In genomic region chr11:71813481-71814355, GRCh38 we compare ENCODE assay signal across 8 cellular contexts. TPM values are rescaled to one million over a fixed set of nuclear protein-coding genes. Genes with fewer than 3 reads are reported as not detected.
DNase-seq lines count a peak whose midpoint lies in the region; ATAC-seq and TF ChIP-seq lines count a peak whose summit lies in the region.
"Not testable (repeated sequence)": the region's sequence is repeated elsewhere in the genome, so short reads cannot be mapped to it uniquely, and the experiment has no call there.

No MANE protein-coding gene starts in this region.

- not testable (repeated sequence) for H3K36me3 Mint-ChIP-seq in CD4-positive, CD25-positive, alpha-beta regulatory T cell; nephron progenitor cell (ENCODE audit: low read depth)

- intact Hi-C loops in ascending aorta (cut with DNase I); head of caudate nucleus (cut with DNase I): not testable (repeated sequence)

- peak overlapping the region; percentile 46 to 88 (median 83) for H3K27ac Mint-ChIP-seq in CD4-positive, CD25-positive, alpha-beta regulatory T cell
- not testable (repeated sequence) for H3K27ac Mint-ChIP-seq in nephron progenitor cell

- CTCF ChIA-PET in HEK293 (lab: Yijun Ruan, JAX): not testable (repeated sequence)

- POLR2A ChIA-PET in HEK293 (lab: Yijun Ruan, JAX): not testable (repeated sequence)

- H3K36me3 ChIP-seq in CD4-positive, CD25-positive, alpha-beta regulatory T cell (ENCODE audit: control insufficient read depth, insufficient read depth, low read length); HEK293 (ENCODE audit: control insufficient read depth in 2 of 2, insufficient read depth in 1 of 2, low read length in 2 of 2); WERI-Rb-1; ascending aorta: not testable (repeated sequence)

- TF ChIP-seq CTCF in HEK293 (tag by site-specific recombination; IDR thresholded peaks at IDR 0.05): not testable (repeated sequence)
- TF ChIP-seq CTCF in WERI-Rb-1 (IDR thresholded peaks at IDR 0.05; ENCODE audit: low read depth, low read length) (peak; percentile 66), ascending aorta (IDR thresholded peaks at IDR 0.05) (peak; percentile 48 to 87 (median 81)), nephron progenitor cell (IDR thresholded peaks at IDR 0.05) (peak; percentile 54)

- not testable (repeated sequence) for H3K4me3 ChIP-seq in CD4-positive, CD25-positive, alpha-beta regulatory T cell (ENCODE audit: low read depth, low read length)
- H3K4me3 ChIP-seq in HEK293 (ENCODE audit: low read depth, low read length) (peak overlapping the region; percentile 38), WERI-Rb-1 (ENCODE audit: low read depth, low read length) (peak overlapping the region; percentile 38), ascending aorta (peak overlapping the region; percentile 42 to 64)

- H3K9me3 Mint-ChIP-seq in CD4-positive, CD25-positive, alpha-beta regulatory T cell; nephron progenitor cell: not testable (repeated sequence)

- H3K4me3 Mint-ChIP-seq in CD4-positive, CD25-positive, alpha-beta regulatory T cell: peak overlapping the region; percentile 34 to 89 (median 82)
- H3K4me3 Mint-ChIP-seq in nephron progenitor cell: peak overlapping the region; percentile 79

- not testable (repeated sequence) for H3K27me3 Mint-ChIP-seq in CD4-positive, CD25-positive, alpha-beta regulatory T cell; nephron progenitor cell (ENCODE audit: low read depth, poor library complexity)

- peak; percentile 97 to 98 for ATAC-seq in CD4-positive, CD25-positive, alpha-beta regulatory T cell (ENCODE audit: low read depth in 2 of 2)

- H3K4me1 ChIP-seq in CD4-positive, CD25-positive, alpha-beta regulatory T cell (ENCODE audit: control insufficient read depth, insufficient read depth, low read length, poor library complexity, severe bottlenecking); HEK293 (ENCODE audit: control insufficient read depth, insufficient read depth, low read length); ascending aorta: not testable (repeated sequence)

- not testable (repeated sequence) for H3K27me3 ChIP-seq in CD4-positive, CD25-positive, alpha-beta regulatory T cell (ENCODE audit: control insufficient read depth, insufficient read depth, low read length); WERI-Rb-1 (ENCODE audit: insufficient read depth, low read depth, severe bottlenecking); ascending aorta

- peak overlapping the region; percentile 47 for H3K27ac ChIP-seq in CD4-positive, CD25-positive, alpha-beta regulatory T cell (ENCODE audit: insufficient read depth, low read length, poor library complexity, severe bottlenecking)
- not testable (repeated sequence) for H3K27ac ChIP-seq in HEK293 (ENCODE audit: extremely low read depth, low read depth, low read length); WERI-Rb-1
- H3K27ac ChIP-seq in ascending aorta: peak overlapping the region; percentile 69 to 80

- peak; percentile 77 to 84 (median 83) for DNase-seq in CD4-positive, CD25-positive, alpha-beta regulatory T cell
- peak; percentile 32 for DNase-seq in NCI-H446 treated with DMSO at 0.1 percent for 48 hours (lab: John Stamatoyannopoulos, UW)
- peak; percentile 78 for DNase-seq in WERI-Rb-1
- DNase-seq in ascending aorta (ENCODE audit: low spot score in 2 of 2): peak; percentile 23 to 89
- DNase-seq in head of caudate nucleus: peak; percentile 74 to 95 (median 88)
- peak; percentile 87 for DNase-seq in nephron progenitor cell
- peak; percentile 57 to 72 for DNase-seq in stimulated activated CD8-positive, alpha-beta memory T cell treated with anti-CD3 and anti-CD28 coated beads, Interleukin-2, amount 100 ng/mL, for 1 hour (ENCODE audit: low read depth in 2 of 2)

- H3K4me1 Mint-ChIP-seq in CD4-positive, CD25-positive, alpha-beta regulatory T cell: not testable (repeated sequence)
- H3K4me1 Mint-ChIP-seq in nephron progenitor cell: peaks cover 12% of the 10 kb centered on the region

- not testable (repeated sequence) for H3K9me3 ChIP-seq in CD4-positive, CD25-positive, alpha-beta regulatory T cell (ENCODE audit: control insufficient read depth in 2 of 2, low read length in 2 of 2); HEK293 (ENCODE audit: control insufficient read depth, insufficient read depth, low read depth, low read length); WERI-Rb-1 (ENCODE audit: severe bottlenecking); ascending aorta

TF ChIP-seq in HEK293, 187 proteins besides CTCF, POLR2A, EP300 and RAD21:
- TF ChIP-seq ZBTB26 (tag by site-specific recombination; optimal IDR thresholded peaks at IDR 0.05) (peak; percentile 20), ZNF654 (tag by site-specific recombination; IDR thresholded peaks at IDR 0.05; ENCODE audit: low read depth) (peak; percentile 36)

RNA-seq across cellular contexts. Expression of gene DEFB108B, which starts 19.3 kb away (rescaled TPM):
- total RNA-seq in CD4-positive, CD25-positive, alpha-beta regulatory T cell: not detected
- polyA plus RNA-seq in CD4-positive, CD25-positive, alpha-beta regulatory T cell: not detected
- total RNA-seq in ascending aorta: not detected

Comparison
In these comparisons a context has a peak if more than half of its experiments do, and no peak if none do; other contexts are left out.
1. DNase-seq: peak in every context shown above with its lines; median percentile 88 in head of caudate nucleus; 87 in nephron progenitor cell; 83 in CD4-positive, CD25-positive, alpha-beta regulatory T cell; 78 in WERI-Rb-1; 64 in stimulated activated CD8-positive, alpha-beta memory T cell treated with anti-CD3 and anti-CD28 coated beads, Interleukin-2, amount 100 ng/mL, for 1 hour; 56 in ascending aorta; 32 in NCI-H446 treated with DMSO at 0.1 percent for 48 hours.